In genomic region chr6:36196880-36197548, GRCh38 we compare ENCODE assay signal across 8 cellular contexts. TPM values are rescaled to one million over a fixed set of nuclear protein-coding genes. Genes with fewer than 3 reads are reported as not detected.
DNase-seq lines count a peak whose midpoint lies in the region; ATAC-seq and TF ChIP-seq lines count a peak whose summit lies in the region.

No MANE protein-coding gene starts in this region.

- peak; percentile 54 for TF ChIP-seq POLR2A in GM15510 (IDR thresholded peaks at IDR 0.05; ENCODE audit: borderline replicate concordance, extremely low read depth, insufficient read length)

- peak overlapping the region; percentile 75 for H3K4me3 ChIP-seq in left ventricle myocardium inferior

- peak; percentile 88 for DNase-seq in NCI-H146 treated with DMSO at 0.1 percent for 48 hours (lab: John Stamatoyannopoulos, UW; ENCODE audit: unreplicated experiment)
- peak; percentile 97 to 100 (median 100) for DNase-seq in T-helper 1 cell
- DNase-seq in amniotic stem cell (lab: John Stamatoyannopoulos, UW): peak; percentile 92
- peak; percentile 99 for DNase-seq in left ventricle myocardium inferior
- DNase-seq in progenitor cell of endocrine pancreas (ENCODE audit: low spot score, unreplicated experiment): peak; percentile 100
- peak; percentile 99 for DNase-seq in ureter (ENCODE audit: low spot score)

- intact Hi-C loops in left ventricle myocardium inferior (cut with micrococcal nuclease): no loop called here

- H3K27me3 Mint-ChIP-seq in progenitor cell of endocrine pancreas: peaks cover under 1% of the 10 kb centered on the region

- no peaks in the 10 kb centered on the region for H3K27me3 ChIP-seq in left ventricle myocardium inferior (ENCODE audit: low read depth)

- peaks cover 33% of the 10 kb centered on the region for H3K4me1 ChIP-seq in left ventricle myocardium inferior

- TF ChIP-seq CTCF in left ventricle myocardium inferior (IDR thresholded peaks at IDR 0.05; ENCODE audit: borderline replicate concordance): no peak
- TF ChIP-seq CTCF in progenitor cell of endocrine pancreas (IDR thresholded peaks at IDR 0.05; ENCODE audit: unreplicated experiment): no peak

- H3K27ac Mint-ChIP-seq in progenitor cell of endocrine pancreas: peak overlapping the region; percentile 98

- H3K9me3 Mint-ChIP-seq in progenitor cell of endocrine pancreas (ENCODE audit: low read depth): no peaks in the 10 kb centered on the region

- H3K36me3 Mint-ChIP-seq in progenitor cell of endocrine pancreas (ENCODE audit: insufficient read depth): peaks cover 15% of the 10 kb centered on the region

- peak overlapping the region; percentile 96 for H3K27ac ChIP-seq in left ventricle myocardium inferior (replicated peaks)

- peaks cover 19% of the 10 kb centered on the region for H3K4me1 Mint-ChIP-seq in progenitor cell of endocrine pancreas (ENCODE audit: low read depth)

- peak overlapping the region; percentile 88 for H3K4me3 Mint-ChIP-seq in progenitor cell of endocrine pancreas (ENCODE audit: low read depth)

- H3K9me3 ChIP-seq in left ventricle myocardium inferior (replicated peaks): no peaks in the 10 kb centered on the region

- peak; percentile 88 for ATAC-seq in HG02884 (IDR thresholded peaks at IDR 0.05; ENCODE audit: unreplicated experiment)

- peaks cover 19% of the 10 kb centered on the region for H3K36me3 ChIP-seq in left ventricle myocardium inferior

RNA-seq across cellular contexts. Expression of gene BRPF3, which starts 0.5 kb away (rescaled TPM):
- total RNA-seq in left ventricle myocardium inferior: 18.0 TPM
- total RNA-seq in progenitor cell of endocrine pancreas: 65.8 and 73.1 TPM in 2 replicates
- 31.7 TPM for total RNA-seq in ureter

Comparison
In these comparisons a context has a peak if more than half of its experiments do, and no peak if none do; other contexts are left out.
1. Peak in every context shown above with its lines: DNase-seq, ATAC-seq, H3K4me3 ChIP-seq and H3K27ac ChIP-seq.